Comparison of ENCODE assay signal across 1 cellular context in the genomic region with DNA sequence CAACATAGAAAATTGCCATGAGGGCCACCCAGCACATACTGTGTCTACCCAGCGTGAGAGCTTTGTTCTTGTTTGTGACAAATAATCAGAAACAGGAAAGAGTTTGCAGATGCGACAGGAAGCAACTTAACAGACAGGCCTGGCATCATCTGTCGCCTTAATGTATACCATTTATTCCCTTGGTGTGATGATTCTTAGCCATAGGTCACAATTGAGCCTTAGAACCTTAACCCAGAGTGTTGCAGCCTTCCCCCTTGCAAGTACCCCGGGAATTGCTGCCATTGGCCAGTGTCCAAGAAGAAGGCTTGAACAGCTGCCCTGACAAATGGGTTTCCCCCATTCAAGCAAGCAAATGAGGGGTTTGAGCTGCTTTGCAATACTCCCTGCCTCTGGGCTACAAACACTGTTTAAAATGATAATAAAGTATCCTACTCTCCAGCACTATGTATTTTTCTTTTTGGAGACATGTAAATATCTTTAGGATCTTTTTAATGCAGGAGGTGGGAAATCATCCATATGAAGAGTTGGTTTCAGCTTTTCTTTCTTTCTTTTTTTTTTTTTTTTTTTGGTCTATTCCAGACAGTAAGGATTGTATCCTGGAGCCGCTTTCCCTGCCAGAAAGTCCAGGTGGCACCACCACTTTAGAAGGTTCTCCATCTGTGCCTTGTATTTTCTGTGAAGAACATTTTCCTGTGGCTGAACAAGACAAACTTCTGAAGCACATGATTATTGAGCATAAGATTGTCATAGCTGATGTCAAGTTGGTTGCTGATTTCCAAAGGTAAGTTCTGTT.
TF ChIP-seq lines count a peak whose summit lies in the region.

No MANE protein-coding gene starts in this region.

TF ChIP-seq in GM23338, 12 proteins besides CTCF, POLR2A, EP300 and RAD21 (continued from another document):
- TF ChIP-seq, protein P1, sequence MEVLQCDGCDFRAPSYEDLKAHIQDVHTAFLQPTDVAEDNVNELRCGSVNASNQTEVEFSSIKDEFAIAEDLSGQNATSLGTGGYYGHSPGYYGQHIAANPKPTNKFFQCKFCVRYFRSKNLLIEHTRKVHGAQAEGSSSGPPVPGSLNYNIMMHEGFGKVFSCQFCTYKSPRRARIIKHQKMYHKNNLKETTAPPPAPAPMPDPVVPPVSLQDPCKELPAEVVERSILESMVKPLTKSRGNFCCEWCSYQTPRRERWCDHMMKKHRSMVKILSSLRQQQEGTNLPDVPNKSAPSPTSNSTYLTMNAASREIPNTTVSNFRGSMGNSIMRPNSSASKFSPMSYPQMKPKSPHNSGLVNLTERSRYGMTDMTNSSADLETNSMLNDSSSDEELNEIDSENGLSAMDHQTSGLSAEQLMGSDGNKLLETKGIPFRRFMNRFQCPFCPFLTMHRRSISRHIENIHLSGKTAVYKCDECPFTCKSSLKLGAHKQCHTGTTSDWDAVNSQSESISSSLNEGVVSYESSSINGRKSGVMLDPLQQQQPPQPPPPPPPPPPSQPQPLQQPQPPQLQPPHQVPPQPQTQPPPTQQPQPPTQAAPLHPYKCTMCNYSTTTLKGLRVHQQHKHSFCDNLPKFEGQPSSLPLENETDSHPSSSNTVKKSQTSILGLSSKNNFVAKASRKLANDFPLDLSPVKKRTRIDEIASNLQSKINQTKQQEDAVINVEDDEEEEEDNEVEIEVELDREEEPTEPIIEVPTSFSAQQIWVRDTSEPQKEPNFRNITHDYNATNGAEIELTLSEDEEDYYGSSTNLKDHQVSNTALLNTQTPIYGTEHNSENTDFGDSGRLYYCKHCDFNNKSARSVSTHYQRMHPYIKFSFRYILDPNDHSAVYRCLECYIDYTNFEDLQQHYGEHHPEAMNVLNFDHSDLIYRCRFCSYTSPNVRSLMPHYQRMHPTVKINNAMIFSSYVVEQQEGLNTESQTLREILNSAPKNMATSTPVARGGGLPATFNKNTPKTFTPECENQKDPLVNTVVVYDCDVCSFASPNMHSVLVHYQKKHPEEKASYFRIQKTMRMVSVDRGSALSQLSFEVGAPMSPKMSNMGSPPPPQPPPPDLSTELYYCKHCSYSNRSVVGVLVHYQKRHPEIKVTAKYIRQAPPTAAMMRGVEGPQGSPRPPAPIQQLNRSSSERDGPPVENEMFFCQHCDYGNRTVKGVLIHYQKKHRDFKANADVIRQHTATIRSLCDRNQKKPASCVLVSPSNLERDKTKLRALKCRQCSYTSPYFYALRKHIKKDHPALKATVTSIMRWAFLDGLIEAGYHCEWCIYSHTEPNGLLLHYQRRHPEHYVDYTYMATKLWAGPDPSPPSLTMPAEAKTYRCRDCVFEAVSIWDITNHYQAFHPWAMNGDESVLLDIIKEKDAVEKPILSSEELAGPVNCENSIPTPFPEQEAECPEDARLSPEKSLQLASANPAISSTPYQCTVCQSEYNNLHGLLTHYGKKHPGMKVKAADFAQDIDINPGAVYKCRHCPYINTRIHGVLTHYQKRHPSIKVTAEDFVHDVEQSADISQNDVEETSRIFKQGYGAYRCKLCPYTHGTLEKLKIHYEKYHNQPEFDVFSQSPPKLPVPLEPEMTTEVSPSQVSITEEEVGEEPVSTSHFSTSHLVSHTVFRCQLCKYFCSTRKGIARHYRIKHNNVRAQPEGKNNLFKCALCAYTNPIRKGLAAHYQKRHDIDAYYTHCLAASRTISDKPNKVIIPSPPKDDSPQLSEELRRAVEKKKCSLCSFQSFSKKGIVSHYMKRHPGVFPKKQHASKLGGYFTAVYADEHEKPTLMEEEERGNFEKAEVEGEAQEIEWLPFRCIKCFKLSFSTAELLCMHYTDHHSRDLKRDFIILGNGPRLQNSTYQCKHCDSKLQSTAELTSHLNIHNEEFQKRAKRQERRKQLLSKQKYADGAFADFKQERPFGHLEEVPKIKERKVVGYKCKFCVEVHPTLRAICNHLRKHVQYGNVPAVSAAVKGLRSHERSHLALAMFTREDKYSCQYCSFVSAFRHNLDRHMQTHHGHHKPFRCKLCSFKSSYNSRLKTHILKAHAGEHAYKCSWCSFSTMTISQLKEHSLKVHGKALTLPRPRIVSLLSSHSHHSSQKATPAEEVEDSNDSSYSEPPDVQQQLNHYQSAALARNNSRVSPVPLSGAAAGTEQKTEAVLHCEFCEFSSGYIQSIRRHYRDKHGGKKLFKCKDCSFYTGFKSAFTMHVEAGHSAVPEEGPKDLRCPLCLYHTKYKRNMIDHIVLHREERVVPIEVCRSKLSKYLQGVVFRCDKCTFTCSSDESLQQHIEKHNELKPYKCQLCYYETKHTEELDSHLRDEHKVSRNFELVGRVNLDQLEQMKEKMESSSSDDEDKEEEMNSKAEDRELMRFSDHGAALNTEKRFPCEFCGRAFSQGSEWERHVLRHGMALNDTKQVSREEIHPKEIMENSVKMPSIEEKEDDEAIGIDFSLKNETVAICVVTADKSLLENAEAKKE (CRISPR knock-in tag; IDR thresholded peaks at IDR 0.05): no peak
- no peak for TF ChIP-seq NANOG (IDR thresholded peaks at IDR 0.05; ENCODE audit: borderline replicate concordance)
- TF ChIP-seq ZNF114 (CRISPR knock-in tag; IDR thresholded peaks at IDR 0.05): no peak
- no peak for TF ChIP-seq EZH2 (IDR thresholded peaks at IDR 0.05; ENCODE audit: low read depth, unreplicated experiment)
- TF ChIP-seq ZNF331 (CRISPR knock-in tag; IDR thresholded peaks at IDR 0.05; ENCODE audit: low read depth): no peak
- TF ChIP-seq, protein P2, sequence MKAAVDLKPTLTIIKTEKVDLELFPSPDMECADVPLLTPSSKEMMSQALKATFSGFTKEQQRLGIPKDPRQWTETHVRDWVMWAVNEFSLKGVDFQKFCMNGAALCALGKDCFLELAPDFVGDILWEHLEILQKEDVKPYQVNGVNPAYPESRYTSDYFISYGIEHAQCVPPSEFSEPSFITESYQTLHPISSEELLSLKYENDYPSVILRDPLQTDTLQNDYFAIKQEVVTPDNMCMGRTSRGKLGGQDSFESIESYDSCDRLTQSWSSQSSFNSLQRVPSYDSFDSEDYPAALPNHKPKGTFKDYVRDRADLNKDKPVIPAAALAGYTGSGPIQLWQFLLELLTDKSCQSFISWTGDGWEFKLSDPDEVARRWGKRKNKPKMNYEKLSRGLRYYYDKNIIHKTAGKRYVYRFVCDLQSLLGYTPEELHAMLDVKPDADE (IDR thresholded peaks at IDR 0.05): no peak
- TF ChIP-seq EZH2phosphoT487 (IDR thresholded peaks at IDR 0.05; ENCODE audit: unreplicated experiment): no peak
- TF ChIP-seq JUNB (IDR thresholded peaks at IDR 0.05; ENCODE audit: unreplicated experiment): no peak
- TF ChIP-seq POLR2AphosphoS5 (IDR thresholded peaks at IDR 0.05; ENCODE audit: low read depth): no peak
- TF ChIP-seq, protein P3, sequence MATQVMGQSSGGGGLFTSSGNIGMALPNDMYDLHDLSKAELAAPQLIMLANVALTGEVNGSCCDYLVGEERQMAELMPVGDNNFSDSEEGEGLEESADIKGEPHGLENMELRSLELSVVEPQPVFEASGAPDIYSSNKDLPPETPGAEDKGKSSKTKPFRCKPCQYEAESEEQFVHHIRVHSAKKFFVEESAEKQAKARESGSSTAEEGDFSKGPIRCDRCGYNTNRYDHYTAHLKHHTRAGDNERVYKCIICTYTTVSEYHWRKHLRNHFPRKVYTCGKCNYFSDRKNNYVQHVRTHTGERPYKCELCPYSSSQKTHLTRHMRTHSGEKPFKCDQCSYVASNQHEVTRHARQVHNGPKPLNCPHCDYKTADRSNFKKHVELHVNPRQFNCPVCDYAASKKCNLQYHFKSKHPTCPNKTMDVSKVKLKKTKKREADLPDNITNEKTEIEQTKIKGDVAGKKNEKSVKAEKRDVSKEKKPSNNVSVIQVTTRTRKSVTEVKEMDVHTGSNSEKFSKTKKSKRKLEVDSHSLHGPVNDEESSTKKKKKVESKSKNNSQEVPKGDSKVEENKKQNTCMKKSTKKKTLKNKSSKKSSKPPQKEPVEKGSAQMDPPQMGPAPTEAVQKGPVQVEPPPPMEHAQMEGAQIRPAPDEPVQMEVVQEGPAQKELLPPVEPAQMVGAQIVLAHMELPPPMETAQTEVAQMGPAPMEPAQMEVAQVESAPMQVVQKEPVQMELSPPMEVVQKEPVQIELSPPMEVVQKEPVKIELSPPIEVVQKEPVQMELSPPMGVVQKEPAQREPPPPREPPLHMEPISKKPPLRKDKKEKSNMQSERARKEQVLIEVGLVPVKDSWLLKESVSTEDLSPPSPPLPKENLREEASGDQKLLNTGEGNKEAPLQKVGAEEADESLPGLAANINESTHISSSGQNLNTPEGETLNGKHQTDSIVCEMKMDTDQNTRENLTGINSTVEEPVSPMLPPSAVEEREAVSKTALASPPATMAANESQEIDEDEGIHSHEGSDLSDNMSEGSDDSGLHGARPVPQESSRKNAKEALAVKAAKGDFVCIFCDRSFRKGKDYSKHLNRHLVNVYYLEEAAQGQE (IDR thresholded peaks at IDR 0.05; ENCODE audit: unreplicated experiment): no peak
